Comparison of ENCODE assay signal across 24 cellular contexts in genomic region chrX:132390817-132391216, GRCh38.
"Had no signal": no experiment of that assay in that cellular context is flagged by ENCODE, and none has a peak within 500 bp of the region (broad histone marks: within the 10 kb centered on the region; RNA-seq: fewer than 3 reads in every experiment).

No MANE protein-coding gene starts in this region.

- FAIRE-seq: endothelial cell of umbilical vein, islet of Langerhans, keratinocyte had no signal

- H3K27ac Mint-ChIP-seq: mesothelial cell of epicardium had no signal

- H3K36me3 ChIP-seq: esophagus squamous epithelium, gastrocnemius medialis, heart right ventricle, left lung, lower lobe of right lung had no signal

- H3K4me1 ChIP-seq: esophagus squamous epithelium, gastrocnemius medialis, left lung, lower lobe of right lung had no signal

- H3K36me3 Mint-ChIP-seq: mesothelial cell of epicardium, naive B cell had no signal

- H3K4me3 ChIP-seq: coronary artery, dorsolateral prefrontal cortex, esophagus squamous epithelium, gastrocnemius medialis, heart right ventricle, left lung, lower lobe of right lung, mucosa of descending colon had no signal

- H3K27ac ChIP-seq: coronary artery, dorsolateral prefrontal cortex, esophagus squamous epithelium, heart right ventricle, left lung, lower lobe of right lung had no signal

- H3K9me3 Mint-ChIP-seq: mesothelial cell of epicardium had no signal

- H3K27me3 ChIP-seq: esophagus squamous epithelium, gastrocnemius medialis had no signal

- DNase-seq: dermis blood vessel endothelial cell; dorsolateral prefrontal cortex; effector CD4-positive, alpha-beta T cell; effector memory CD4-positive, alpha-beta T cell; esophagus squamous epithelium; foreskin fibroblast; foreskin melanocyte; gastrocnemius medialis; glutamatergic neuron; head of caudate nucleus; heart right ventricle; hippocampal formation; left cardiac atrium; left lung; left ventricle myocardium superior; lower lobe of right lung; mesenchymal stem cell; mucosa of descending colon; naive B cell had no signal

- H3K4me3 Mint-ChIP-seq: mesothelial cell of epicardium, naive B cell had no signal

- H3K9me3 ChIP-seq: esophagus squamous epithelium, gastrocnemius medialis, heart right ventricle, left lung, lower lobe of right lung, mucosa of descending colon had no signal
